Comparison of ENCODE assay signal across 1 cellular context in the genomic region with DNA sequence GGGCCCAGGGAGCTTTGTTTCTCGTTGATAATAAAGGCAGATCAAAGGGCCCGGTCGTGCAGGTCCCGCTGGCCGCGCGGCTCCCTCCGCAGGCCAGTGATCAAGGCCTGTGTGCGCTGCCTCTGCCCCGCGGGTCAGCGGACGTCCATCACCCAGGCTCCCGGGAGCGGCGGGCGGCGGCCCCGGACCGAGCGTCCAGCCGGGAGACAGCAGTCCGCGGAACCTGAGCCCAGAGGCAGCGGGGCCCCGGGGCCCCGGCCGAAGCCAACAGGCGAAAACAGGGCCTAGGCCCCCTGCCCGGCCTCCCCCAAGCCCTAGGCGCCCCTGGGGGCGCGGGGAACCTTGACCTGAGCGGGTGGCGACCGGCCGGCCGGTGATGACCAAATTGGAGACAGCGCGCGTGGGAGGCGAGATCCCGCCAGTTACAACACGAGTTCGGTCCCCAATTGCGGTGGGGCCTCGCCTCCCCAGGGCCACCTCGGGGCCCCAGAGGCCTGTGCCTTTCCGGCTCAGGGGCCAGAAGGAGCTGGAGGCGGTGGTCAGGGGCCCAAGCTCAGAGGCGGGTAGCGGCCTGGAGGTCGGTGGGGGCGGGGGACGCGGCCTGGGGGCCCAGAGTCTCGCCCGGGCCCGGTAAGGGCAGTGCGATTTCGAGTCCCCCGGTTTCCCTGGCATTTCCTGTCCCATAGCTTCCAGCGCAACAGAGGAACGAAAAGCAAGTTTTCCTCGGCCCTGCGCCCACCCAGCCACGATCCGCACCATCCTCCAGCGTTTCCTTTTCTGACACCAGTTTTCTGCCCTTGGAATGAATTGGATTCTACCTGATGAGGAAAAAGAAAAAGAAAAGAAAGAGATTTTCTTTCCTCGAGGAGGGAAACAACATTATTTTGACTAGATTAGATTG.
TF ChIP-seq lines count a peak whose summit lies in the region.

No MANE protein-coding gene starts in this region.

TF ChIP-seq in HepG2, 621 proteins besides CTCF, POLR2A, EP300 and RAD21 (continued from another document and continues in another):
- TF ChIP-seq, protein P1, sequence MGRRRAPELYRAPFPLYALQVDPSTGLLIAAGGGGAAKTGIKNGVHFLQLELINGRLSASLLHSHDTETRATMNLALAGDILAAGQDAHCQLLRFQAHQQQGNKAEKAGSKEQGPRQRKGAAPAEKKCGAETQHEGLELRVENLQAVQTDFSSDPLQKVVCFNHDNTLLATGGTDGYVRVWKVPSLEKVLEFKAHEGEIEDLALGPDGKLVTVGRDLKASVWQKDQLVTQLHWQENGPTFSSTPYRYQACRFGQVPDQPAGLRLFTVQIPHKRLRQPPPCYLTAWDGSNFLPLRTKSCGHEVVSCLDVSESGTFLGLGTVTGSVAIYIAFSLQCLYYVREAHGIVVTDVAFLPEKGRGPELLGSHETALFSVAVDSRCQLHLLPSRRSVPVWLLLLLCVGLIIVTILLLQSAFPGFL (CRISPR knock-in tag; IDR thresholded peaks at IDR 0.05), result no peak
- TF ChIP-seq ZNF737 (CRISPR knock-in tag; IDR thresholded peaks at IDR 0.05; ENCODE audit: borderline replicate concordance), result no peak
- peak; percentile 23; the same call in 1 of the 2 replicates for TF ChIP-seq SAP130 (CRISPR knock-in tag; IDR thresholded peaks at IDR 0.05; ENCODE audit: low read depth)
- TF ChIP-seq ATF7-NPFF (CRISPR knock-in tag; IDR thresholded peaks at IDR 0.05; ENCODE audit: low read depth), result 0 out of 2 replicates have a peak, but pooled peaks have one; percentile 20
- TF ChIP-seq MAZ (IDR thresholded peaks at IDR 0.05; ENCODE audit: borderline replicate concordance, low read depth, low read length), result no peak
- peak; percentile 57; the same call in 1 of the 2 replicates for TF ChIP-seq MAZ (CRISPR knock-in tag; IDR thresholded peaks at IDR 0.05; ENCODE audit: low read depth)
- TF ChIP-seq ZNF563 (CRISPR knock-in tag; IDR thresholded peaks at IDR 0.05), result peak; percentile 73; the same call in 1 of the 2 replicates
- TF ChIP-seq PHF8 (CRISPR knock-in tag; IDR thresholded peaks at IDR 0.05), result peak; percentile 33; the same call in 1 of the 2 replicates
- TF ChIP-seq, protein P2, sequence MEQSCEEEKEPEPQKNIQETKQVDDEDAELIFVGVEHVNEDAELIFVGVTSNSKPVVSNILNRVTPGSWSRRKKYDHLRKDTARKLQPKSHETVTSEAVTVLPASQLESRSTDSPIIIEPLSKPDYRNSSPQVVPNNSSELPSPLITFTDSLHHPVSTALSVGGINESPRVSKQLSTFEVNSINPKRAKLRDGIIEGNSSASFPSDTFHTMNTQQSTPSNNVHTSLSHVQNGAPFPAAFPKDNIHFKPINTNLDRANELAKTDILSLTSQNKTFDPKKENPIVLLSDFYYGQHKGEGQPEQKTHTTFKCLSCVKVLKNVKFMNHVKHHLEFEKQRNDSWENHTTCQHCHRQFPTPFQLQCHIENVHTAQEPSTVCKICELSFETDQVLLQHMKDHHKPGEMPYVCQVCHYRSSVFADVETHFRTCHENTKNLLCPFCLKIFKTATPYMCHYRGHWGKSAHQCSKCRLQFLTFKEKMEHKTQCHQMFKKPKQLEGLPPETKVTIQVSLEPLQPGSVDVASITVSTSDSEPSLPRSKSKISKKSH (CRISPR knock-in tag; IDR thresholded peaks at IDR 0.05; ENCODE audit: borderline replicate concordance), result no peak
- TF ChIP-seq RNF2 (conservative IDR thresholded peaks at IDR 0.05; ENCODE audit: low read depth), result 0 out of 2 replicates have a peak, but pooled peaks have one; percentile 38
- peak; percentile 41; the same call in 1 of the 2 replicates for TF ChIP-seq MTA1 (CRISPR knock-in tag; IDR thresholded peaks at IDR 0.05; ENCODE audit: borderline replicate concordance)
- TF ChIP-seq, protein P3, sequence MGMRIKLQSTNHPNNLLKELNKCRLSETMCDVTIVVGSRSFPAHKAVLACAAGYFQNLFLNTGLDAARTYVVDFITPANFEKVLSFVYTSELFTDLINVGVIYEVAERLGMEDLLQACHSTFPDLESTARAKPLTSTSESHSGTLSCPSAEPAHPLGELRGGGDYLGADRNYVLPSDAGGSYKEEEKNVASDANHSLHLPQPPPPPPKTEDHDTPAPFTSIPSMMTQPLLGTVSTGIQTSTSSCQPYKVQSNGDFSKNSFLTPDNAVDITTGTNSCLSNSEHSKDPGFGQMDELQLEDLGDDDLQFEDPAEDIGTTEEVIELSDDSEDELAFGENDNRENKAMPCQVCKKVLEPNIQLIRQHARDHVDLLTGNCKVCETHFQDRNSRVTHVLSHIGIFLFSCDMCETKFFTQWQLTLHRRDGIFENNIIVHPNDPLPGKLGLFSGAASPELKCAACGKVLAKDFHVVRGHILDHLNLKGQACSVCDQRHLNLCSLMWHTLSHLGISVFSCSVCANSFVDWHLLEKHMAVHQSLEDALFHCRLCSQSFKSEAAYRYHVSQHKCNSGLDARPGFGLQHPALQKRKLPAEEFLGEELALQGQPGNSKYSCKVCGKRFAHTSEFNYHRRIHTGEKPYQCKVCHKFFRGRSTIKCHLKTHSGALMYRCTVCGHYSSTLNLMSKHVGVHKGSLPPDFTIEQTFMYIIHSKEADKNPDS (CRISPR knock-in tag; IDR thresholded peaks at IDR 0.05), result peak; percentile 66; the same call in 1 of the 2 replicates
- TF ChIP-seq FLYWCH1 (CRISPR knock-in tag; IDR thresholded peaks at IDR 0.05), result no peak
- no peak for TF ChIP-seq MTF1 (CRISPR knock-in tag; IDR thresholded peaks at IDR 0.05)
- TF ChIP-seq BCL6 (CRISPR knock-in tag; IDR thresholded peaks at IDR 0.05), result 0 out of 2 replicates have a peak, but pooled peaks have one; percentile 37
- no peak for TF ChIP-seq POLR2G (IDR thresholded peaks at IDR 0.05; ENCODE audit: low read depth, low read length)
- no peak for TF ChIP-seq ERF (CRISPR knock-in tag; IDR thresholded peaks at IDR 0.05)
- TF ChIP-seq HDAC6 (IDR thresholded peaks at IDR 0.05; ENCODE audit: low read depth, low read length), result no peak
- TF ChIP-seq, protein P4, sequence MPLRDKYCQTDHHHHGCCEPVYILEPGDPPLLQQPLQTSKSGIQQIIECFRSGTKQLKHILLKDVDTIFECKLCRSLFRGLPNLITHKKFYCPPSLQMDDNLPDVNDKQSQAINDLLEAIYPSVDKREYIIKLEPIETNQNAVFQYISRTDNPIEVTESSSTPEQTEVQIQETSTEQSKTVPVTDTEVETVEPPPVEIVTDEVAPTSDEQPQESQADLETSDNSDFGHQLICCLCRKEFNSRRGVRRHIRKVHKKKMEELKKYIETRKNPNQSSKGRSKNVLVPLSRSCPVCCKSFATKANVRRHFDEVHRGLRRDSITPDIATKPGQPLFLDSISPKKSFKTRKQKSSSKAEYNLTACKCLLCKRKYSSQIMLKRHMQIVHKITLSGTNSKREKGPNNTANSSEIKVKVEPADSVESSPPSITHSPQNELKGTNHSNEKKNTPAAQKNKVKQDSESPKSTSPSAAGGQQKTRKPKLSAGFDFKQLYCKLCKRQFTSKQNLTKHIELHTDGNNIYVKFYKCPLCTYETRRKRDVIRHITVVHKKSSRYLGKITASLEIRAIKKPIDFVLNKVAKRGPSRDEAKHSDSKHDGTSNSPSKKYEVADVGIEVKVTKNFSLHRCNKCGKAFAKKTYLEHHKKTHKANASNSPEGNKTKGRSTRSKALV (CRISPR knock-in tag; IDR thresholded peaks at IDR 0.05), result peak; percentile 93; the same call in 1 of the 2 replicates
- peak; percentile 30; the same call in 1 of the 2 replicates for TF ChIP-seq ZNF776 (CRISPR knock-in tag; IDR thresholded peaks at IDR 0.05)
- TF ChIP-seq, protein P5, sequence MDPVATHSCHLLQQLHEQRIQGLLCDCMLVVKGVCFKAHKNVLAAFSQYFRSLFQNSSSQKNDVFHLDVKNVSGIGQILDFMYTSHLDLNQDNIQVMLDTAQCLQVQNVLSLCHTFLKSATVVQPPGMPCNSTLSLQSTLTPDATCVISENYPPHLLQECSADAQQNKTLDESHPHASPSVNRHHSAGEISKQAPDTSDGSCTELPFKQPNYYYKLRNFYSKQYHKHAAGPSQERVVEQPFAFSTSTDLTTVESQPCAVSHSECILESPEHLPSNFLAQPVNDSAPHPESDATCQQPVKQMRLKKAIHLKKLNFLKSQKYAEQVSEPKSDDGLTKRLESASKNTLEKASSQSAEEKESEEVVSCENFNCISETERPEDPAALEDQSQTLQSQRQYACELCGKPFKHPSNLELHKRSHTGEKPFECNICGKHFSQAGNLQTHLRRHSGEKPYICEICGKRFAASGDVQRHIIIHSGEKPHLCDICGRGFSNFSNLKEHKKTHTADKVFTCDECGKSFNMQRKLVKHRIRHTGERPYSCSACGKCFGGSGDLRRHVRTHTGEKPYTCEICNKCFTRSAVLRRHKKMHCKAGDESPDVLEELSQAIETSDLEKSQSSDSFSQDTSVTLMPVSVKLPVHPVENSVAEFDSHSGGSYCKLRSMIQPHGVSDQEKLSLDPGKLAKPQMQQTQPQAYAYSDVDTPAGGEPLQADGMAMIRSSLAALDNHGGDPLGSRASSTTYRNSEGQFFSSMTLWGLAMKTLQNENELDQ (CRISPR knock-in tag; IDR thresholded peaks at IDR 0.05; ENCODE audit: borderline replicate concordance), result no peak
- TF ChIP-seq, protein P6, sequence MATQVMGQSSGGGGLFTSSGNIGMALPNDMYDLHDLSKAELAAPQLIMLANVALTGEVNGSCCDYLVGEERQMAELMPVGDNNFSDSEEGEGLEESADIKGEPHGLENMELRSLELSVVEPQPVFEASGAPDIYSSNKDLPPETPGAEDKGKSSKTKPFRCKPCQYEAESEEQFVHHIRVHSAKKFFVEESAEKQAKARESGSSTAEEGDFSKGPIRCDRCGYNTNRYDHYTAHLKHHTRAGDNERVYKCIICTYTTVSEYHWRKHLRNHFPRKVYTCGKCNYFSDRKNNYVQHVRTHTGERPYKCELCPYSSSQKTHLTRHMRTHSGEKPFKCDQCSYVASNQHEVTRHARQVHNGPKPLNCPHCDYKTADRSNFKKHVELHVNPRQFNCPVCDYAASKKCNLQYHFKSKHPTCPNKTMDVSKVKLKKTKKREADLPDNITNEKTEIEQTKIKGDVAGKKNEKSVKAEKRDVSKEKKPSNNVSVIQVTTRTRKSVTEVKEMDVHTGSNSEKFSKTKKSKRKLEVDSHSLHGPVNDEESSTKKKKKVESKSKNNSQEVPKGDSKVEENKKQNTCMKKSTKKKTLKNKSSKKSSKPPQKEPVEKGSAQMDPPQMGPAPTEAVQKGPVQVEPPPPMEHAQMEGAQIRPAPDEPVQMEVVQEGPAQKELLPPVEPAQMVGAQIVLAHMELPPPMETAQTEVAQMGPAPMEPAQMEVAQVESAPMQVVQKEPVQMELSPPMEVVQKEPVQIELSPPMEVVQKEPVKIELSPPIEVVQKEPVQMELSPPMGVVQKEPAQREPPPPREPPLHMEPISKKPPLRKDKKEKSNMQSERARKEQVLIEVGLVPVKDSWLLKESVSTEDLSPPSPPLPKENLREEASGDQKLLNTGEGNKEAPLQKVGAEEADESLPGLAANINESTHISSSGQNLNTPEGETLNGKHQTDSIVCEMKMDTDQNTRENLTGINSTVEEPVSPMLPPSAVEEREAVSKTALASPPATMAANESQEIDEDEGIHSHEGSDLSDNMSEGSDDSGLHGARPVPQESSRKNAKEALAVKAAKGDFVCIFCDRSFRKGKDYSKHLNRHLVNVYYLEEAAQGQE (IDR thresholded peaks at IDR 0.05; ENCODE audit: borderline replicate concordance in 1 of 2, low read depth in 1 of 2, low read length in 2 of 2), result no peak
- TF ChIP-seq HNF4A (CRISPR knock-in tag; IDR thresholded peaks at IDR 0.05), result 0 out of 2 replicates have a peak, but pooled peaks have one; percentile 7
- no peak for TF ChIP-seq HMG20A (CRISPR knock-in tag; IDR thresholded peaks at IDR 0.05; ENCODE audit: borderline replicate concordance)
- TF ChIP-seq, protein P7, sequence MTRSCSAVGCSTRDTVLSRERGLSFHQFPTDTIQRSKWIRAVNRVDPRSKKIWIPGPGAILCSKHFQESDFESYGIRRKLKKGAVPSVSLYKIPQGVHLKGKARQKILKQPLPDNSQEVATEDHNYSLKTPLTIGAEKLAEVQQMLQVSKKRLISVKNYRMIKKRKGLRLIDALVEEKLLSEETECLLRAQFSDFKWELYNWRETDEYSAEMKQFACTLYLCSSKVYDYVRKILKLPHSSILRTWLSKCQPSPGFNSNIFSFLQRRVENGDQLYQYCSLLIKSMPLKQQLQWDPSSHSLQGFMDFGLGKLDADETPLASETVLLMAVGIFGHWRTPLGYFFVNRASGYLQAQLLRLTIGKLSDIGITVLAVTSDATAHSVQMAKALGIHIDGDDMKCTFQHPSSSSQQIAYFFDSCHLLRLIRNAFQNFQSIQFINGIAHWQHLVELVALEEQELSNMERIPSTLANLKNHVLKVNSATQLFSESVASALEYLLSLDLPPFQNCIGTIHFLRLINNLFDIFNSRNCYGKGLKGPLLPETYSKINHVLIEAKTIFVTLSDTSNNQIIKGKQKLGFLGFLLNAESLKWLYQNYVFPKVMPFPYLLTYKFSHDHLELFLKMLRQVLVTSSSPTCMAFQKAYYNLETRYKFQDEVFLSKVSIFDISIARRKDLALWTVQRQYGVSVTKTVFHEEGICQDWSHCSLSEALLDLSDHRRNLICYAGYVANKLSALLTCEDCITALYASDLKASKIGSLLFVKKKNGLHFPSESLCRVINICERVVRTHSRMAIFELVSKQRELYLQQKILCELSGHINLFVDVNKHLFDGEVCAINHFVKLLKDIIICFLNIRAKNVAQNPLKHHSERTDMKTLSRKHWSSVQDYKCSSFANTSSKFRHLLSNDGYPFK (CRISPR knock-in tag; IDR thresholded peaks at IDR 0.05; ENCODE audit: borderline replicate concordance), result peak; percentile 17; the same call in 1 of the 2 replicates
- 0 out of 2 replicates have a peak, but pooled peaks have one; percentile 52 for TF ChIP-seq ZFP41 (CRISPR knock-in tag; IDR thresholded peaks at IDR 0.05; ENCODE audit: borderline replicate concordance)
- TF ChIP-seq HNRNPK (IDR thresholded peaks at IDR 0.05; ENCODE audit: low read depth, low read length, poor library complexity, severe bottlenecking), result peak; percentile 53
- TF ChIP-seq SALL1 (CRISPR knock-in tag; IDR thresholded peaks at IDR 0.05), result peak; percentile 24; the same call in 1 of the 2 replicates
- TF ChIP-seq, protein P8, sequence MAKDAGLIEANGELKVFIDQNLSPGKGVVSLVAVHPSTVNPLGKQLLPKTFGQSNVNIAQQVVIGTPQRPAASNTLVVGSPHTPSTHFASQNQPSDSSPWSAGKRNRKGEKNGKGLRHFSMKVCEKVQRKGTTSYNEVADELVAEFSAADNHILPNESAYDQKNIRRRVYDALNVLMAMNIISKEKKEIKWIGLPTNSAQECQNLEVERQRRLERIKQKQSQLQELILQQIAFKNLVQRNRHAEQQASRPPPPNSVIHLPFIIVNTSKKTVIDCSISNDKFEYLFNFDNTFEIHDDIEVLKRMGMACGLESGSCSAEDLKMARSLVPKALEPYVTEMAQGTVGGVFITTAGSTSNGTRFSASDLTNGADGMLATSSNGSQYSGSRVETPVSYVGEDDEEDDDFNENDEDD (CRISPR knock-in tag; IDR thresholded peaks at IDR 0.05; ENCODE audit: borderline replicate concordance), result 0 out of 2 replicates have a peak, but pooled peaks have one; percentile 21
- TF ChIP-seq, protein P9, sequence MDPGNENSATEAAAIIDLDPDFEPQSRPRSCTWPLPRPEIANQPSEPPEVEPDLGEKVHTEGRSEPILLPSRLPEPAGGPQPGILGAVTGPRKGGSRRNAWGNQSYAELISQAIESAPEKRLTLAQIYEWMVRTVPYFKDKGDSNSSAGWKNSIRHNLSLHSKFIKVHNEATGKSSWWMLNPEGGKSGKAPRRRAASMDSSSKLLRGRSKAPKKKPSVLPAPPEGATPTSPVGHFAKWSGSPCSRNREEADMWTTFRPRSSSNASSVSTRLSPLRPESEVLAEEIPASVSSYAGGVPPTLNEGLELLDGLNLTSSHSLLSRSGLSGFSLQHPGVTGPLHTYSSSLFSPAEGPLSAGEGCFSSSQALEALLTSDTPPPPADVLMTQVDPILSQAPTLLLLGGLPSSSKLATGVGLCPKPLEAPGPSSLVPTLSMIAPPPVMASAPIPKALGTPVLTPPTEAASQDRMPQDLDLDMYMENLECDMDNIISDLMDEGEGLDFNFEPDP (CRISPR knock-in tag; conservative IDR thresholded peaks at IDR 0.05), result 0 out of 2 replicates have a peak, but pooled peaks have one; percentile 76
- peak; percentile 34; the same call in 1 of the 2 replicates for TF ChIP-seq POGZ (CRISPR knock-in tag; IDR thresholded peaks at IDR 0.05)
- TF ChIP-seq HMG20B (CRISPR knock-in tag; conservative IDR thresholded peaks at IDR 0.05), result no peak
- 0 out of 2 replicates have a peak, but pooled peaks have one; percentile 42 for TF ChIP-seq MEIS1 (CRISPR knock-in tag; IDR thresholded peaks at IDR 0.05; ENCODE audit: borderline replicate concordance)
- TF ChIP-seq PHF21A (CRISPR knock-in tag; IDR thresholded peaks at IDR 0.05), result no peak
